ENCODE assay signal across 1 cellular context in the genomic region with DNA sequence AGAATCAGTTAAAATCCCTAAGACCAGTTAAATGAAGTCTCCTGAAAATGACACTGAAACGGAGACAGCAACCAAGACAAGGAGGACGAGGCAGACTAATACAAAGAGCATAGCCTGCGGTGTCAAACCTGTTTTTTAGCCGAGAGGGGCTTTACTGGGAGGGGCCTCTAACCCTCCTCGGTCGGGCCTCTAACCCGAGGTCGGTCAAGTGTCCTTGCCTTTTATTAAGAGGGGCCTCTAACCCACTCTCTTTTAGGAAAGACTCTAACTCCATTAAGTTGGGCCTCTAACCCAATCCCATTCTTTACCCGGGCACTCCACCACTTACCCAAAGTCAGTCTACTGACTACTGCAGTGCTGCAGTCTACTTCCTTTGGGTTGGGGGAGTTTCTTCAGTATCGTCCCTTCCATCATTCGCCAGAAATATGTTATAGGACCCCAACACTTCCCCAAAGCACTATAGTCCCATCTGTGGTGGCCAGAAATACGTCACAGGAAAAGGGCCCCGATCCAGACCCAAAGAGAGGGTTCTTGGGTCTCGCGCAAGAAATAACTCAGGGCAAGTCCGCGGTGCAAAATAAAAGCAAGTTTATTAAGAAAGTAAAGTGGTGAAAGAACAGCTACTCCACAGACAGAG.
TF ChIP-seq lines count a peak whose summit lies in the region.

No MANE protein-coding gene starts in this region.

TF ChIP-seq in GM23338, 12 proteins besides CTCF, POLR2A, EP300 and RAD21 (continued from another document):
- TF ChIP-seq, protein P1, sequence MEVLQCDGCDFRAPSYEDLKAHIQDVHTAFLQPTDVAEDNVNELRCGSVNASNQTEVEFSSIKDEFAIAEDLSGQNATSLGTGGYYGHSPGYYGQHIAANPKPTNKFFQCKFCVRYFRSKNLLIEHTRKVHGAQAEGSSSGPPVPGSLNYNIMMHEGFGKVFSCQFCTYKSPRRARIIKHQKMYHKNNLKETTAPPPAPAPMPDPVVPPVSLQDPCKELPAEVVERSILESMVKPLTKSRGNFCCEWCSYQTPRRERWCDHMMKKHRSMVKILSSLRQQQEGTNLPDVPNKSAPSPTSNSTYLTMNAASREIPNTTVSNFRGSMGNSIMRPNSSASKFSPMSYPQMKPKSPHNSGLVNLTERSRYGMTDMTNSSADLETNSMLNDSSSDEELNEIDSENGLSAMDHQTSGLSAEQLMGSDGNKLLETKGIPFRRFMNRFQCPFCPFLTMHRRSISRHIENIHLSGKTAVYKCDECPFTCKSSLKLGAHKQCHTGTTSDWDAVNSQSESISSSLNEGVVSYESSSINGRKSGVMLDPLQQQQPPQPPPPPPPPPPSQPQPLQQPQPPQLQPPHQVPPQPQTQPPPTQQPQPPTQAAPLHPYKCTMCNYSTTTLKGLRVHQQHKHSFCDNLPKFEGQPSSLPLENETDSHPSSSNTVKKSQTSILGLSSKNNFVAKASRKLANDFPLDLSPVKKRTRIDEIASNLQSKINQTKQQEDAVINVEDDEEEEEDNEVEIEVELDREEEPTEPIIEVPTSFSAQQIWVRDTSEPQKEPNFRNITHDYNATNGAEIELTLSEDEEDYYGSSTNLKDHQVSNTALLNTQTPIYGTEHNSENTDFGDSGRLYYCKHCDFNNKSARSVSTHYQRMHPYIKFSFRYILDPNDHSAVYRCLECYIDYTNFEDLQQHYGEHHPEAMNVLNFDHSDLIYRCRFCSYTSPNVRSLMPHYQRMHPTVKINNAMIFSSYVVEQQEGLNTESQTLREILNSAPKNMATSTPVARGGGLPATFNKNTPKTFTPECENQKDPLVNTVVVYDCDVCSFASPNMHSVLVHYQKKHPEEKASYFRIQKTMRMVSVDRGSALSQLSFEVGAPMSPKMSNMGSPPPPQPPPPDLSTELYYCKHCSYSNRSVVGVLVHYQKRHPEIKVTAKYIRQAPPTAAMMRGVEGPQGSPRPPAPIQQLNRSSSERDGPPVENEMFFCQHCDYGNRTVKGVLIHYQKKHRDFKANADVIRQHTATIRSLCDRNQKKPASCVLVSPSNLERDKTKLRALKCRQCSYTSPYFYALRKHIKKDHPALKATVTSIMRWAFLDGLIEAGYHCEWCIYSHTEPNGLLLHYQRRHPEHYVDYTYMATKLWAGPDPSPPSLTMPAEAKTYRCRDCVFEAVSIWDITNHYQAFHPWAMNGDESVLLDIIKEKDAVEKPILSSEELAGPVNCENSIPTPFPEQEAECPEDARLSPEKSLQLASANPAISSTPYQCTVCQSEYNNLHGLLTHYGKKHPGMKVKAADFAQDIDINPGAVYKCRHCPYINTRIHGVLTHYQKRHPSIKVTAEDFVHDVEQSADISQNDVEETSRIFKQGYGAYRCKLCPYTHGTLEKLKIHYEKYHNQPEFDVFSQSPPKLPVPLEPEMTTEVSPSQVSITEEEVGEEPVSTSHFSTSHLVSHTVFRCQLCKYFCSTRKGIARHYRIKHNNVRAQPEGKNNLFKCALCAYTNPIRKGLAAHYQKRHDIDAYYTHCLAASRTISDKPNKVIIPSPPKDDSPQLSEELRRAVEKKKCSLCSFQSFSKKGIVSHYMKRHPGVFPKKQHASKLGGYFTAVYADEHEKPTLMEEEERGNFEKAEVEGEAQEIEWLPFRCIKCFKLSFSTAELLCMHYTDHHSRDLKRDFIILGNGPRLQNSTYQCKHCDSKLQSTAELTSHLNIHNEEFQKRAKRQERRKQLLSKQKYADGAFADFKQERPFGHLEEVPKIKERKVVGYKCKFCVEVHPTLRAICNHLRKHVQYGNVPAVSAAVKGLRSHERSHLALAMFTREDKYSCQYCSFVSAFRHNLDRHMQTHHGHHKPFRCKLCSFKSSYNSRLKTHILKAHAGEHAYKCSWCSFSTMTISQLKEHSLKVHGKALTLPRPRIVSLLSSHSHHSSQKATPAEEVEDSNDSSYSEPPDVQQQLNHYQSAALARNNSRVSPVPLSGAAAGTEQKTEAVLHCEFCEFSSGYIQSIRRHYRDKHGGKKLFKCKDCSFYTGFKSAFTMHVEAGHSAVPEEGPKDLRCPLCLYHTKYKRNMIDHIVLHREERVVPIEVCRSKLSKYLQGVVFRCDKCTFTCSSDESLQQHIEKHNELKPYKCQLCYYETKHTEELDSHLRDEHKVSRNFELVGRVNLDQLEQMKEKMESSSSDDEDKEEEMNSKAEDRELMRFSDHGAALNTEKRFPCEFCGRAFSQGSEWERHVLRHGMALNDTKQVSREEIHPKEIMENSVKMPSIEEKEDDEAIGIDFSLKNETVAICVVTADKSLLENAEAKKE (CRISPR knock-in tag; IDR thresholded peaks at IDR 0.05) = no peak
- TF ChIP-seq EZH2 (IDR thresholded peaks at IDR 0.05; ENCODE audit: low read depth, unreplicated experiment) = no peak
- TF ChIP-seq, protein P2, sequence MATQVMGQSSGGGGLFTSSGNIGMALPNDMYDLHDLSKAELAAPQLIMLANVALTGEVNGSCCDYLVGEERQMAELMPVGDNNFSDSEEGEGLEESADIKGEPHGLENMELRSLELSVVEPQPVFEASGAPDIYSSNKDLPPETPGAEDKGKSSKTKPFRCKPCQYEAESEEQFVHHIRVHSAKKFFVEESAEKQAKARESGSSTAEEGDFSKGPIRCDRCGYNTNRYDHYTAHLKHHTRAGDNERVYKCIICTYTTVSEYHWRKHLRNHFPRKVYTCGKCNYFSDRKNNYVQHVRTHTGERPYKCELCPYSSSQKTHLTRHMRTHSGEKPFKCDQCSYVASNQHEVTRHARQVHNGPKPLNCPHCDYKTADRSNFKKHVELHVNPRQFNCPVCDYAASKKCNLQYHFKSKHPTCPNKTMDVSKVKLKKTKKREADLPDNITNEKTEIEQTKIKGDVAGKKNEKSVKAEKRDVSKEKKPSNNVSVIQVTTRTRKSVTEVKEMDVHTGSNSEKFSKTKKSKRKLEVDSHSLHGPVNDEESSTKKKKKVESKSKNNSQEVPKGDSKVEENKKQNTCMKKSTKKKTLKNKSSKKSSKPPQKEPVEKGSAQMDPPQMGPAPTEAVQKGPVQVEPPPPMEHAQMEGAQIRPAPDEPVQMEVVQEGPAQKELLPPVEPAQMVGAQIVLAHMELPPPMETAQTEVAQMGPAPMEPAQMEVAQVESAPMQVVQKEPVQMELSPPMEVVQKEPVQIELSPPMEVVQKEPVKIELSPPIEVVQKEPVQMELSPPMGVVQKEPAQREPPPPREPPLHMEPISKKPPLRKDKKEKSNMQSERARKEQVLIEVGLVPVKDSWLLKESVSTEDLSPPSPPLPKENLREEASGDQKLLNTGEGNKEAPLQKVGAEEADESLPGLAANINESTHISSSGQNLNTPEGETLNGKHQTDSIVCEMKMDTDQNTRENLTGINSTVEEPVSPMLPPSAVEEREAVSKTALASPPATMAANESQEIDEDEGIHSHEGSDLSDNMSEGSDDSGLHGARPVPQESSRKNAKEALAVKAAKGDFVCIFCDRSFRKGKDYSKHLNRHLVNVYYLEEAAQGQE (IDR thresholded peaks at IDR 0.05; ENCODE audit: unreplicated experiment) = no peak
- TF ChIP-seq NANOG (IDR thresholded peaks at IDR 0.05; ENCODE audit: borderline replicate concordance) = no peak
- TF ChIP-seq ZNF331 (CRISPR knock-in tag; IDR thresholded peaks at IDR 0.05; ENCODE audit: low read depth) = no peak
- TF ChIP-seq, protein P3, sequence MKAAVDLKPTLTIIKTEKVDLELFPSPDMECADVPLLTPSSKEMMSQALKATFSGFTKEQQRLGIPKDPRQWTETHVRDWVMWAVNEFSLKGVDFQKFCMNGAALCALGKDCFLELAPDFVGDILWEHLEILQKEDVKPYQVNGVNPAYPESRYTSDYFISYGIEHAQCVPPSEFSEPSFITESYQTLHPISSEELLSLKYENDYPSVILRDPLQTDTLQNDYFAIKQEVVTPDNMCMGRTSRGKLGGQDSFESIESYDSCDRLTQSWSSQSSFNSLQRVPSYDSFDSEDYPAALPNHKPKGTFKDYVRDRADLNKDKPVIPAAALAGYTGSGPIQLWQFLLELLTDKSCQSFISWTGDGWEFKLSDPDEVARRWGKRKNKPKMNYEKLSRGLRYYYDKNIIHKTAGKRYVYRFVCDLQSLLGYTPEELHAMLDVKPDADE (IDR thresholded peaks at IDR 0.05) = no peak
- no peak for TF ChIP-seq POLR2AphosphoS5 (IDR thresholded peaks at IDR 0.05; ENCODE audit: low read depth)
- TF ChIP-seq CREB1 (CRISPR knock-in tag; IDR thresholded peaks at IDR 0.05; ENCODE audit: low read depth) = no peak
- no peak for TF ChIP-seq STAT1 (IDR thresholded peaks at IDR 0.05; ENCODE audit: unreplicated experiment)
- TF ChIP-seq JUNB (IDR thresholded peaks at IDR 0.05; ENCODE audit: unreplicated experiment) = no peak
